Comparison of ENCODE assay signal across 17 cellular contexts in genomic region chr11:44243086-44243485, GRCh38.
A peak's percentile ranks its signal among the peaks of the same experiment; 100 is the strongest.
DNase-seq lines count a peak whose midpoint lies in the region; ATAC-seq, FAIRE-seq and TF ChIP-seq lines count a peak whose summit lies in the region.
"Had no signal": no experiment of that assay in that cellular context is flagged by ENCODE, and none has a peak within 500 bp of the region (broad histone marks: within the 10 kb centered on the region; RNA-seq: fewer than 3 reads in every experiment).

No MANE protein-coding gene starts in this region.

- H3K36me3 ChIP-seq in cardiac muscle cell (no peaks in the 10 kb centered on the region), right atrium auricular region (peaks cover 12% of the 10 kb centered on the region), K562 (ENCODE audit: control insufficient read depth, insufficient read depth, low read length) (peaks cover 16% of the 10 kb centered on the region; the same call in 2 of the 3 replicates), mesodermal cell (ENCODE audit: control insufficient read depth, insufficient read depth, low read length) (peaks cover 9% of the 10 kb centered on the region), smooth muscle cell (ENCODE audit: low read depth) (peaks cover 3% of the 10 kb centered on the region), tibial nerve (peaks cover 0 to 16% (median 0%) of the 10 kb centered on the region in 3 donors)

- 31% methylated on average over 4 of the region's 5 CpGs for WGBS in K562 (ENCODE audit: insufficient coverage, low coverage, missing lambda C conversion rate)
- 19 to 42% methylated on average over 2 to 4 of the region's 5 CpGs for WGBS in mesodermal cell (ENCODE audit: insufficient coverage in 2 of 2), 2 experiments
- WGBS in smooth muscle cell (ENCODE audit: low lambda C conversion rate) = 67% methylated on average over 5 of the region's 5 CpGs
- 39 to 47% methylated on average over 5 of the region's 5 CpGs for WGBS in tibial nerve, 2 donors

- no peak for TF ChIP-seq EP300 in K562 (IDR thresholded peaks at IDR 0.05; ENCODE audit: low read length)
- TF ChIP-seq EP300 in tibial nerve (IDR thresholded peaks at IDR 0.05) = no peak

- TF ChIP-seq CTCF in cardiac muscle cell (IDR thresholded peaks at IDR 0.05; ENCODE audit: low read depth, low read length) (no peak), right atrium auricular region (IDR thresholded peaks at IDR 0.05) (no peak), K562 (IDR thresholded peaks at IDR 0.05 in 2 of 3, conservative IDR thresholded peaks at IDR 0.05 in 1 of 3; ENCODE audit: insufficient read depth in 2 of 3, low read depth in 1 of 3, low read length in 3 of 3) (no peak), smooth muscle cell (IDR thresholded peaks at IDR 0.05; ENCODE audit: borderline replicate concordance, insufficient read depth, poor library complexity, severe bottlenecking) (no peak), tibial nerve (IDR thresholded peaks at IDR 0.05) (no peak)

- ATAC-seq in K562 = peak; percentile 49; the same call in 2 of the 3 replicates

- DNase-seq in cardiac muscle cell (ENCODE audit: low read depth in 1 of 2, low spot score in 1 of 2) (peak in 1 of 2 donors; percentile 28), right atrium auricular region (ENCODE audit: low spot score) (no peak), K562 (ENCODE audit: extremely low read depth in 1 of 4, low spot score in 3 of 4) (peak in 1 of 4 experiments; percentile 16), smooth muscle cell (lab: John Stamatoyannopoulos, UW; ENCODE audit: unreplicated experiment) (no peak), tibial nerve (ENCODE audit: low spot score in 2 of 2) (no peak), GM12892 (ENCODE audit: insufficient read length) (no peak)
- no peak for DNase-seq in activated effector memory CD4-positive, alpha-beta T cell treated with anti-CD3 and anti-CD28 coated beads, Interleukin-2, amount 50 U/mL, for 16 hours
- DNase-seq: 8988T; activated CD4-positive, alpha-beta T cell treated with anti-CD3 and anti-CD28 coated beads for 48 hours; activated CD8-positive, alpha-beta memory T cell treated with anti-CD3 and anti-CD28 coated beads, Interleukin-2, amount 50 U/mL, for 48 hours; activated gamma-delta T cell treated with Interleukin-2 at 50 U/mL for 16 hours; amygdala; midbrain; NCI-H2171 treated with DMSO at 0.1 percent for 48 hours had no signal

- H3K27ac ChIP-seq in cardiac muscle cell = peak overlapping the region; percentile 99
- H3K27ac ChIP-seq in right atrium auricular region = peak overlapping the region in 1 of 2 donors; percentile 67
- H3K27ac ChIP-seq in K562 (ENCODE audit: extremely low read depth, low read depth, low read length) = no peak overlapping the region
- peak overlapping the region; percentile 48 for H3K27ac ChIP-seq in mesodermal cell (ENCODE audit: low read depth, low read length, severe bottlenecking)
- no peak overlapping the region for H3K27ac ChIP-seq in smooth muscle cell (ENCODE audit: low read depth)
- peak overlapping the region in 1 of 4 donors; percentile 52 for H3K27ac ChIP-seq in tibial nerve
- H3K27ac ChIP-seq: vagina had no signal

- H3K9ac ChIP-seq in K562 (ENCODE audit: insufficient read depth in 1 of 2, low read depth in 2 of 2, low read length in 2 of 2) (peak overlapping the region in 1 of 2 experiments; percentile 74; a peak in 1 of 4 replicates), smooth muscle cell (ENCODE audit: low read depth) (no peak overlapping the region)

- FAIRE-seq in K562 (lab: Jason Lieb, UNC) (no peak), GM12892 (lab: Jason Lieb, UNC) (no peak)
- FAIRE-seq: islet of Langerhans had no signal

- H4K20me1 ChIP-seq in K562 (replicated peaks; ENCODE audit: control insufficient read depth, insufficient read depth, low read length) (no peaks in the 10 kb centered on the region; the same call in 1 of the 2 replicates), smooth muscle cell (ENCODE audit: low read depth) (no peaks in the 10 kb centered on the region)

- no peak overlapping the region for H3K4me2 ChIP-seq in K562 (ENCODE audit: insufficient read depth, low read length)
- peak overlapping the region; percentile 70 for H3K4me2 ChIP-seq in smooth muscle cell

- no peak overlapping the region for H3K4me3 ChIP-seq in cardiac muscle cell
- no peak overlapping the region for H3K4me3 ChIP-seq in right atrium auricular region
- H3K4me3 ChIP-seq in K562 = no peak overlapping the region
- no peak overlapping the region for H3K4me3 ChIP-seq in mesodermal cell (ENCODE audit: extremely low read depth, insufficient read depth, low read length, poor library complexity, severe bottlenecking)
- H3K4me3 ChIP-seq in smooth muscle cell = no peak overlapping the region
- no peak overlapping the region for H3K4me3 ChIP-seq in tibial nerve
- H3K4me3 ChIP-seq: vagina had no signal

- in situ Hi-C loops in K562 (cut with MboI) = no loop called here

- no TSS peak for BruUV-seq in K562 (replicated peaks; lab: Mats Ljungman, UMichigan)

- H2AFZ ChIP-seq in K562 (ENCODE audit: low read depth, low read length) = no peak overlapping the region
- no peak overlapping the region for H2AFZ ChIP-seq in smooth muscle cell (ENCODE audit: low read depth)

- H3F3A ChIP-seq in smooth muscle cell (ENCODE audit: low read depth) = no peaks in the 10 kb centered on the region

- intact Hi-C loops in K562 (cut with micrococcal nuclease) = no loop called here

- POLR2A ChIA-PET in K562 (lab: Yijun Ruan, JAX) = interaction anchor here (0.5 to 1.7 kb wide), 4 partner anchors 16 to 423 kb away, joined by 3 to 4 read pairs (median 3); no protein-coding TSS in a partner anchor

- TF ChIP-seq RAD21 in K562 (CRISPR knock-in tag; conservative IDR thresholded peaks at IDR 0.05 in 1 of 2, IDR thresholded peaks at IDR 0.05 in 1 of 2) = no peak

- no peaks in the 10 kb centered on the region for H3K9me3 ChIP-seq in cardiac muscle cell (ENCODE audit: low read depth)
- H3K9me3 ChIP-seq in right atrium auricular region = no peaks in the 10 kb centered on the region
- no peaks in the 10 kb centered on the region for H3K9me3 ChIP-seq in K562 (replicated peaks; ENCODE audit: control insufficient read depth, insufficient read depth, low read depth, low read length)
- H3K9me3 ChIP-seq in mesodermal cell (ENCODE audit: control insufficient read depth, low read length) = no peaks in the 10 kb centered on the region
- no peaks in the 10 kb centered on the region for H3K9me3 ChIP-seq in smooth muscle cell (replicated peaks; ENCODE audit: low read depth)
- no peaks in the 10 kb centered on the region for H3K9me3 ChIP-seq in tibial nerve
- H3K9me3 ChIP-seq: vagina had no signal

- TF ChIP-seq POLR2A in K562 (conservative IDR thresholded peaks at IDR 0.05) = no peak
- no peak for TF ChIP-seq POLR2A in tibial nerve (IDR thresholded peaks at IDR 0.05)
- no peak for TF ChIP-seq POLR2A in GM12892 (IDR thresholded peaks at IDR 0.05; ENCODE audit: low read depth, low read length)

- no peaks in the 10 kb centered on the region for H3K27me3 ChIP-seq in cardiac muscle cell
- no peaks in the 10 kb centered on the region for H3K27me3 ChIP-seq in right atrium auricular region
- H3K27me3 ChIP-seq in K562 (ENCODE audit: control insufficient read depth in 2 of 2, insufficient read depth in 2 of 2, low read length in 2 of 2) = no peaks in the 10 kb centered on the region
- H3K27me3 ChIP-seq in smooth muscle cell (ENCODE audit: low read depth) = no peaks in the 10 kb centered on the region
- H3K27me3 ChIP-seq in tibial nerve = no peaks in the 10 kb centered on the region
- H3K27me3 ChIP-seq: vagina had no signal

- H3K4me1 ChIP-seq in cardiac muscle cell (ENCODE audit: low read depth) (peaks cover 42% of the 10 kb centered on the region), right atrium auricular region (peaks cover 0 to 39% of the 10 kb centered on the region in 2 donors), K562 (replicated peaks in 1 of 2; ENCODE audit: control insufficient read depth in 2 of 2, insufficient read depth in 2 of 2, low read length in 2 of 2) (peaks cover 5 to 11% of the 10 kb centered on the region in 2 experiments; a peak in 4 of 5 replicates), mesodermal cell (ENCODE audit: control insufficient read depth, insufficient read depth, low read length, poor library complexity, severe bottlenecking) (peaks cover 35% of the 10 kb centered on the region), smooth muscle cell (ENCODE audit: low read depth) (peaks cover 34% of the 10 kb centered on the region), tibial nerve (peaks cover 0 to 61% (median 8%) of the 10 kb centered on the region in 4 donors)

- CTCF ChIA-PET in K562 (lab: Yijun Ruan, JAX; ENCODE audit: low intra/inter-chr PET ratio) = interaction anchor here (0.6 kb wide), 1 partner anchor 524 kb away, joined by 4 read pairs; no protein-coding TSS in a partner anchor

- H3K79me2 ChIP-seq in K562 (ENCODE audit: control insufficient read depth, insufficient read depth, low read length) = no peaks in the 10 kb centered on the region
- H3K79me2 ChIP-seq in smooth muscle cell (ENCODE audit: low read depth) = no peaks in the 10 kb centered on the region

- no peaks in the 10 kb centered on the region for H3K9me1 ChIP-seq in K562 (ENCODE audit: control insufficient read depth, insufficient read depth, low read length)

TF ChIP-seq in K562, 482 proteins besides CTCF, POLR2A, EP300 and RAD21:
- TF ChIP-seq CREB3 (tag; conservative IDR thresholded peaks at IDR 0.05; ENCODE audit: low read depth) = no peak
- no peak for TF ChIP-seq ZNF766 (CRISPR knock-in tag; conservative IDR thresholded peaks at IDR 0.05)

Comparison
In these comparisons a context has a peak if more than half of its experiments do, and no peak if none do; other contexts are left out.
1. H3K27ac ChIP-seq: peak in cardiac muscle cell (single experiment) and mesodermal cell (single experiment); none in K562 (single experiment) and smooth muscle cell (single experiment).